ENCODE assay signal across 8 cellular contexts in the genomic region with DNA sequence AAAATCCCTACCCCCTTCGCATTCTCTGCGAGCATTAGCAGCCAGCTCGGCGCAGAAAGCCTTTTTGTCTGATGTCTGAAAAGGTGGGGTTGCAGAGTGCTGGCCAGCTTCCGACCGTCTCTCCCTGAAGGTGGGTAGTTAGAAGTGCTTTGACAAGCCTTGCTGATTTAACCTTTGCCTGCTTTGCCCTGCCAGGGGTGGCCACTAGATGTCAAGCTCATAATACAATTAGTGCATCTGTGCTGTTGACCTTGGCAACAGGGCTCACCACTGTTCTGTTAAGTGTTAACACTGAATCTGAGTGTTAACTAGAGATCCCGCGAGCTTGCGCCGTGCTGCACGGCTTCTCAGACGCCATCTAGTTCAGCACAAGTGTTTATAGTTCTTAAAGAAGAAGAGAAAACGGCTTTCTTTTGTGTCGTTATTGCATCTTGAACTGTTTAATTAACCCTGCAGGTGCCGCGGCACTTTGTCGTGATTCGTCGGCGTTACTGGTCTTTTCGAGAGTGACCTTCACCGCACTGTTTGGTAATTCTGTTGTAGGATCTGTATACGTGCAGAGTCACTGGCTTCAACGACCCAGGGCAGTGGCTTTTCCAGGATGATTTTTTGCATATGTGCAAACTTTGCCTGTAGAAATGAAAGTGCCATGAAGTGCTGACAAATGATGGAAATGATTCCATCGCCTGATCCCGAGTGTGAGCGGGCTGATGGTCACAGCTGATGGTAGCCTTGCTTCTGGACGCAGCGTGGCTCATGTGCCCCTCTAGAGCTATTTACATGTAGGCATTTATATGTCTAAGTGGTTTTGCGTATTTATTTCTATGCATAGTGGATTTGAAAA. TPM values are rescaled to one million over a fixed set of nuclear protein-coding genes. Genes with fewer than 3 reads are reported as not detected.
DNase-seq lines count a peak whose midpoint lies in the region; ATAC-seq and TF ChIP-seq lines count a peak whose summit lies in the region.

No MANE protein-coding gene starts in this region.

- H3K4me3 Mint-ChIP-seq in activated CD8-positive, alpha-beta T cell treated with anti-CD3 and anti-CD28 coated beads for 36 hours: no peak overlapping the region

- no peaks in the 10 kb centered on the region for H3K36me3 Mint-ChIP-seq in activated CD8-positive, alpha-beta T cell treated with anti-CD3 and anti-CD28 coated beads for 36 hours (ENCODE audit: low read depth)

- H3K27ac Mint-ChIP-seq in activated CD8-positive, alpha-beta T cell treated with anti-CD3 and anti-CD28 coated beads for 36 hours: no peak overlapping the region

- POLR2A ChIA-PET in activated CD8-positive, alpha-beta T cell treated with anti-CD3 and anti-CD28 coated beads for 36 hours (lab: Charles Lee): no interaction called here

- peak overlapping the region; percentile 21 for H3K27ac ChIP-seq in layer of hippocampus (ENCODE audit: low read depth, low read length)

- no peak overlapping the region for H3K4me3 ChIP-seq in AG10803 (ENCODE audit: low read length)

- intact Hi-C loops in activated CD8-positive, alpha-beta T cell treated with anti-CD3 and anti-CD28 coated beads for 36 hours (cut with micrococcal nuclease): loop anchor here (5.0 kb wide), 1 partner anchor 108 kb away; no protein-coding TSS in a partner anchor
- intact Hi-C loops in cardiac septum (cut with DNase I): no loop called here

- peak; percentile 17 for TF ChIP-seq CTCF in AG10803 (conservative IDR thresholded peaks at IDR 0.05; ENCODE audit: low read length)
- no peak for TF ChIP-seq CTCF in activated CD8-positive, alpha-beta T cell treated with anti-CD3 and anti-CD28 coated beads for 36 hours (IDR thresholded peaks at IDR 0.05)

- ATAC-seq in GM18511 (IDR thresholded peaks at IDR 0.05; ENCODE audit: unreplicated experiment): peak; percentile 85
- peak; percentile 68 for ATAC-seq in activated CD8-positive, alpha-beta T cell treated with anti-CD3 and anti-CD28 coated beads for 36 hours

- peaks cover 6% of the 10 kb centered on the region for H3K4me1 Mint-ChIP-seq in activated CD8-positive, alpha-beta T cell treated with anti-CD3 and anti-CD28 coated beads for 36 hours (ENCODE audit: low read depth)

- no peaks in the 10 kb centered on the region for H3K9me3 Mint-ChIP-seq in activated CD8-positive, alpha-beta T cell treated with anti-CD3 and anti-CD28 coated beads for 36 hours

- peaks cover 59% of the 10 kb centered on the region for H3K27me3 Mint-ChIP-seq in activated CD8-positive, alpha-beta T cell treated with anti-CD3 and anti-CD28 coated beads for 36 hours

- peaks cover 22% of the 10 kb centered on the region for H3K27me3 ChIP-seq in layer of hippocampus (ENCODE audit: control insufficient read depth, insufficient read depth, low read length)

- peak; percentile 1 for DNase-seq in AG10803 (ENCODE audit: low read depth)
- peak; percentile 3 for DNase-seq in LoVo (ENCODE audit: low spot score)
- DNase-seq in activated CD8-positive, alpha-beta T cell treated with anti-CD3 and anti-CD28 coated beads for 36 hours: peak; percentile 55
- DNase-seq in NCI-H2107 (lab: John Stamatoyannopoulos, UW): no peak
- DNase-seq in cardiac septum (ENCODE audit: low spot score): no peak
- no peak for DNase-seq in stimulated activated CD4-positive, alpha-beta T cell treated with anti-CD3 and anti-CD28 coated beads, Interleukin-2, amount 100 ng/mL, for 24 hours

- CTCF ChIA-PET in activated CD8-positive, alpha-beta T cell treated with anti-CD3 and anti-CD28 coated beads for 36 hours (lab: Charles Lee): interaction anchor here (1.0 to 3.7 kb wide), 4 partner anchors 10 to 110 kb away, joined by 3 to 21 read pairs (median 8); no protein-coding TSS in a partner anchor

RNA-seq across cellular contexts. Expression of a gene that starts 5.5 kb away (rescaled TPM):
- total RNA-seq in activated CD8-positive, alpha-beta T cell treated with anti-CD3 and anti-CD28 coated beads for 36 hours: not detected
- 0.30 TPM for total RNA-seq in cardiac septum

Comparison
In these comparisons a context has a peak if more than half of its experiments do, and no peak if none do; other contexts are left out.
1. DNase-seq: peak in AG10803 (single experiment), LoVo (single experiment) and activated CD8-positive, alpha-beta T cell treated with anti-CD3 and anti-CD28 coated beads for 36 hours (single experiment); none in NCI-H2107 (single experiment), cardiac septum (single experiment) and stimulated activated CD4-positive, alpha-beta T cell treated with anti-CD3 and anti-CD28 coated beads, Interleukin-2, amount 100 ng/mL, for 24 hours (0 of 2).